ENCODE assay signal across 8 cellular contexts in genomic region chr9:127835930-127836586, GRCh38. TPM values are rescaled to one million over a fixed set of nuclear protein-coding genes. Genes with fewer than 3 reads are reported as not detected.
A peak's percentile ranks its signal among the peaks of the same experiment; 100 is the strongest.
DNase-seq lines count a peak whose midpoint lies in the region; ATAC-seq, FAIRE-seq and TF ChIP-seq lines count a peak whose summit lies in the region.

No MANE protein-coding gene starts in this region.

- H3K4me3 ChIP-seq in AG04450 (ENCODE audit: low read depth, low read length), result 0 out of 2 replicates have a peak overlapping the region, but pooled peaks have one; percentile 7
- H3K4me3 ChIP-seq in NB4 (ENCODE audit: low read depth, low read length), result no peak overlapping the region
- H3K4me3 ChIP-seq in neural progenitor cell, result no peak overlapping the region
- H3K4me3 ChIP-seq in BE2C (ENCODE audit: low read depth, low read length), result no peak overlapping the region

- H3K4me1 Mint-ChIP-seq in endothelial cell (ENCODE audit: unreplicated experiment) (peaks cover 54% of the 10 kb centered on the region), neural progenitor cell (peaks cover 36% of the 10 kb centered on the region)

- no peaks in the 10 kb centered on the region for H3K27me3 ChIP-seq in AG04450 (ENCODE audit: control insufficient read depth, insufficient read depth, low read length)
- H3K27me3 ChIP-seq in neural progenitor cell, result no peaks in the 10 kb centered on the region
- no peaks in the 10 kb centered on the region for H3K27me3 ChIP-seq in BE2C

- no peak for TF ChIP-seq POLR2A in NB4 (IDR thresholded peaks at IDR 0.05; ENCODE audit: extremely low read depth, insufficient read length)

- FAIRE-seq in urothelium cell line (lab: Jason Lieb, UNC), result no peak

- no peak overlapping the region for H3K4me3 Mint-ChIP-seq in endothelial cell (ENCODE audit: unreplicated experiment)
- H3K4me3 Mint-ChIP-seq in neural progenitor cell, result no peak overlapping the region

- DNase-seq in AG04450 (ENCODE audit: low read depth, low spot score), result peak; percentile 36
- DNase-seq in NB4 (ENCODE audit: low read depth), result peak; percentile 73
- no peak for DNase-seq in endothelial cell (ENCODE audit: low spot score)
- DNase-seq in neural progenitor cell (ENCODE audit: low spot score), result no peak
- DNase-seq in BE2C, result no peak
- no peak for DNase-seq in urothelium cell line (ENCODE audit: low spot score)
- no peak for DNase-seq in activated CD4-positive, alpha-beta T cell treated with anti-CD3 and anti-CD28 coated beads for 1 hour

- ATAC-seq in GM21786 (IDR thresholded peaks at IDR 0.05; ENCODE audit: unreplicated experiment), result no peak

- POLR2A ChIA-PET in AG04450 (lab: Yijun Ruan, JAX), result interaction anchor here (0.6 to 1.3 kb wide), 3 partner anchors 11 to 18 kb away, joined by 3 to 9 read pairs (median 3); partner anchors contain the start of gene ENG

- H3K27ac Mint-ChIP-seq in endothelial cell (ENCODE audit: unreplicated experiment) (peak overlapping the region; percentile 36), neural progenitor cell (no peak overlapping the region)

- no peak overlapping the region for H3K9ac ChIP-seq in neural progenitor cell

- H3K27ac ChIP-seq in AG04450 (ENCODE audit: low read depth, low read length) (peak overlapping the region; percentile 91), neural progenitor cell (no peak overlapping the region)

- TF ChIP-seq CTCF in AG04450 (IDR thresholded peaks at IDR 0.05; ENCODE audit: low read depth, low read length) (no peak), NB4 (IDR thresholded peaks at IDR 0.05; ENCODE audit: low read depth, low read length) (no peak), endothelial cell (IDR thresholded peaks at IDR 0.05; ENCODE audit: unreplicated experiment) (no peak), neural progenitor cell (IDR thresholded peaks at IDR 0.05) (no peak), BE2C (IDR thresholded peaks at IDR 0.05; ENCODE audit: low read depth, low read length) (no peak)

- H3K9me3 Mint-ChIP-seq in endothelial cell (ENCODE audit: unreplicated experiment) (no peaks in the 10 kb centered on the region), neural progenitor cell (no peaks in the 10 kb centered on the region)

- peak overlapping the region; percentile 20 for H3K4me2 ChIP-seq in neural progenitor cell

- CTCF ChIA-PET in AG04450 (lab: Charles Lee), result interaction anchor here (0.9 to 1.4 kb wide), 2 partner anchors 50 to 51 kb away, joined by 3 read pairs; partner anchors contain the start of gene CDK9

- H2AFZ ChIP-seq in neural progenitor cell (replicated peaks), result no peak overlapping the region

- no peaks in the 10 kb centered on the region for H3F3A ChIP-seq in neural progenitor cell (ENCODE audit: low read depth)

- H3K9me3 ChIP-seq in AG04450 (ENCODE audit: control insufficient read depth, insufficient read depth, low read length) (no peaks in the 10 kb centered on the region), neural progenitor cell (ENCODE audit: low read depth) (no peaks in the 10 kb centered on the region), BE2C (no peaks in the 10 kb centered on the region)

- H4K20me1 ChIP-seq in neural progenitor cell (ENCODE audit: low read depth), result no peaks in the 10 kb centered on the region

- peaks cover 8% of the 10 kb centered on the region for H3K4me1 ChIP-seq in neural progenitor cell
- H3K4me1 ChIP-seq in BE2C, result no peaks in the 10 kb centered on the region

- H3K27me3 Mint-ChIP-seq in endothelial cell (ENCODE audit: unreplicated experiment), result peaks cover 7% of the 10 kb centered on the region
- H3K27me3 Mint-ChIP-seq in neural progenitor cell (ENCODE audit: insufficient read depth, low read depth), result peaks cover 9% of the 10 kb centered on the region

- H3K36me3 Mint-ChIP-seq in endothelial cell (ENCODE audit: low read depth, unreplicated experiment) (peaks cover 18% of the 10 kb centered on the region), neural progenitor cell (no peaks in the 10 kb centered on the region)

- H3K79me2 ChIP-seq in neural progenitor cell (ENCODE audit: low read depth), result no peaks in the 10 kb centered on the region

- H3K36me3 ChIP-seq in neural progenitor cell (no peaks in the 10 kb centered on the region), BE2C (no peaks in the 10 kb centered on the region)

RNA-seq across cellular contexts. Expression of gene ENG, which starts 18.4 kb away (rescaled TPM):
- polyA plus RNA-seq in AG04450 (2011; rRNA removed), result 17.2 and 34.2 TPM in 2 replicates
- polyA minus RNA-seq in AG04450 (2011; rRNA and poly(A)+ RNA removed), result 29.1 and 34.5 TPM in 2 replicates
- total RNA-seq in endothelial cell (ENCODE audit: unreplicated experiment) (113 TPM), neural progenitor cell (ENCODE audit: low replicate concordance) (0.19 TPM in 1 of 2 replicates, not detected in the other)
- polyA plus RNA-seq in BE2C (2012; ENCODE audit: insufficient read depth, insufficient read length, low read depth), result 9.0 TPM

RNA-seq across cellular contexts. Expression of gene FPGS, which starts 33.4 kb away (rescaled TPM):
- 24.8 and 34.6 TPM in 2 replicates for polyA plus RNA-seq in AG04450 (2011; rRNA removed)
- 36.9 and 48.0 TPM in 2 replicates for polyA minus RNA-seq in AG04450 (2011; rRNA and poly(A)+ RNA removed)
- total RNA-seq in endothelial cell (ENCODE audit: unreplicated experiment), result 51.3 TPM
- 32.8 and 60.5 TPM in 2 replicates for total RNA-seq in neural progenitor cell (ENCODE audit: low replicate concordance)
- polyA plus RNA-seq in BE2C (2012; ENCODE audit: insufficient read depth, insufficient read length, low read depth), result 75.4 TPM

RNA-seq across cellular contexts. Expression of gene AK1, which starts 41.4 kb away (rescaled TPM):
- 75.9 and 93.9 TPM in 2 replicates for polyA plus RNA-seq in AG04450 (2011; rRNA removed)
- polyA minus RNA-seq in AG04450 (2011; rRNA and poly(A)+ RNA removed), result 24.9 and 43.3 TPM in 2 replicates
- 63.3 TPM for total RNA-seq in endothelial cell (ENCODE audit: unreplicated experiment)
- total RNA-seq in neural progenitor cell (ENCODE audit: low replicate concordance), result 20.5 and 25.6 TPM in 2 replicates
- 236 TPM for polyA plus RNA-seq in BE2C (2012; ENCODE audit: insufficient read depth, insufficient read length, low read depth)

RNA-seq across cellular contexts. Expression of gene CDK9, which starts 50.2 kb away (rescaled TPM):
- polyA plus RNA-seq in AG04450 (2011; rRNA removed), result 38.2 and 45.9 TPM in 2 replicates
- polyA minus RNA-seq in AG04450 (2011; rRNA and poly(A)+ RNA removed), result 47.9 and 58.9 TPM in 2 replicates
- total RNA-seq in endothelial cell (ENCODE audit: unreplicated experiment) (188 TPM), neural progenitor cell (ENCODE audit: low replicate concordance) (22.5 and 47.8 TPM in 2 replicates)
- 167 TPM for polyA plus RNA-seq in BE2C (2012; ENCODE audit: insufficient read depth, insufficient read length, low read depth)

RNA-seq across cellular contexts. Expression of gene SH2D3C, which starts 57.6 kb away (rescaled TPM):
- not detected in 2 replicates for polyA plus RNA-seq in AG04450 (2011; rRNA removed)
- not detected in 2 replicates for polyA minus RNA-seq in AG04450 (2011; rRNA and poly(A)+ RNA removed)
- total RNA-seq in endothelial cell (ENCODE audit: unreplicated experiment) (137 TPM), neural progenitor cell (ENCODE audit: low replicate concordance) (1.8 and 1.9 TPM in 2 replicates)
- 12.5 TPM for polyA plus RNA-seq in BE2C (2012; ENCODE audit: insufficient read depth, insufficient read length, low read depth)

Comparison
In these comparisons a context has a peak if more than half of its experiments do, and no peak if none do; other contexts are left out.
1. DNase-seq: peak in AG04450 (single experiment) and NB4 (single experiment); none in endothelial cell (single experiment), neural progenitor cell (single experiment), BE2C (single experiment), urothelium cell line (single experiment) and activated CD4-positive, alpha-beta T cell treated with anti-CD3 and anti-CD28 coated beads for 1 hour (single experiment).
2. RNA of gene ENG, which starts 18.4 kb away (total RNA-seq): 113 TPM in endothelial cell (single experiment); 0.19 TPM in neural progenitor cell; every median in the first group is over 10 times any median in the second.